Comparison of ENCODE assay signal across 15 cellular contexts in genomic region chr3:157369712-157370447, GRCh38.
DNase-seq lines count a peak whose midpoint lies in the region; ATAC-seq and TF ChIP-seq lines count a peak whose summit lies in the region.
"Had no signal": no experiment of that assay in that cellular context is flagged by ENCODE, and none has a peak within 500 bp of the region (broad histone marks: within the 10 kb centered on the region; RNA-seq: fewer than 3 reads in every experiment).

No MANE protein-coding gene starts in this region.

- H3K9me3 ChIP-seq in right cardiac atrium (ENCODE audit: control insufficient read depth, low read length) (no peaks in the 10 kb centered on the region), testis (no peaks in the 10 kb centered on the region)

- WGBS in right cardiac atrium, result 43% methylated on average over 4 of the region's 4 CpGs
- 43% methylated on average over 4 of the region's 4 CpGs for WGBS in testis, 2 donors

- H3K4me3 ChIP-seq in astrocyte of the cerebellum (ENCODE audit: low read depth, low read length), result no peak overlapping the region
- no peak overlapping the region for H3K4me3 ChIP-seq in right cardiac atrium (ENCODE audit: low read length)
- H3K4me3 ChIP-seq in testis, result no peak overlapping the region

- in situ Hi-C loops in astrocyte of the cerebellum (cut with HindIII; ENCODE audit: low sequenced_read_pairs), result no loop called here

- peak; percentile 15 for DNase-seq in NCI-H1105 treated with DMSO at 0.1 percent for 48 hours (lab: John Stamatoyannopoulos, UW)
- no peak for DNase-seq in NCI-H1105 (lab: John Stamatoyannopoulos, UW)
- peak; percentile 43 for DNase-seq in astrocyte of the cerebellum (ENCODE audit: low read depth)
- peak in 2 of 3 donors; percentile 42 to 43 for DNase-seq in right cardiac atrium
- peak; percentile 33 for DNase-seq in testis
- DNase-seq in T-helper 2 cell treated with Interferon-gamma antibody and Interleukin-4, amounts not matched to agents 5 μg/mL and 100 μg/mL, for 36 hours (ENCODE audit: low spot score), result no peak
- DNase-seq: 8988T; activated B cell treated with CpG ODN at 0.5 μM for 24 hours; activated naive CD8-positive, alpha-beta T cell treated with anti-CD3 and anti-CD28 coated beads, Interleukin-2, amount 10 ng/mL, durations not matched to agents 7 days and 5 days; naive B cell; NCI-H1694 treated with DMSO at 0.1 percent for 48 hours; small intestine had no signal

- no peak overlapping the region for H3K27ac ChIP-seq in right cardiac atrium (ENCODE audit: low read length)
- no peak overlapping the region for H3K27ac ChIP-seq in testis

- no peaks in the 10 kb centered on the region for H3K27me3 Mint-ChIP-seq in T-helper 2 cell treated with Interferon-gamma antibody and Interleukin-4, amounts not matched to agents 5 μg/mL and 100 μg/mL, for 36 hours (ENCODE audit: low read depth)
- H3K27me3 Mint-ChIP-seq: activated naive CD8-positive, alpha-beta T cell treated with anti-CD3 and anti-CD28 coated beads, Interleukin-2, amount 10 ng/mL, durations not matched to agents 7 days and 5 days; dendritic cell treated with granulocyte-macrophage colony-stimulating factor and Interleukin-4, amounts not matched to agents 40 ng/mL and 50 ng/mL, for 4 days; naive B cell had no signal

- intact Hi-C loops in right cardiac atrium (cut with DNase I) (no loop called here), testis (cut with DNase I; ENCODE audit: low total_unique reads) (no loop called here)

- no peaks in the 10 kb centered on the region for H3K36me3 ChIP-seq in testis (ENCODE audit: low read depth, missing control alignments)

- no peak overlapping the region for H3K4me3 Mint-ChIP-seq in T-helper 2 cell treated with Interferon-gamma antibody and Interleukin-4, amounts not matched to agents 5 μg/mL and 100 μg/mL, for 36 hours
- H3K4me3 Mint-ChIP-seq: activated B cell treated with CpG ODN at 0.5 μM for 24 hours; activated naive CD8-positive, alpha-beta T cell treated with anti-CD3 and anti-CD28 coated beads, Interleukin-2, amount 10 ng/mL, durations not matched to agents 7 days and 5 days; dendritic cell treated with granulocyte-macrophage colony-stimulating factor and Interleukin-4, amounts not matched to agents 40 ng/mL and 50 ng/mL, for 4 days; naive B cell had no signal

- TF ChIP-seq POLR2A in testis (IDR thresholded peaks at IDR 0.05), result no peak

- H3K4me1 ChIP-seq in right cardiac atrium (ENCODE audit: control insufficient read depth, insufficient read depth, low read length) (no peaks in the 10 kb centered on the region), testis (peaks cover 4% of the 10 kb centered on the region)

- H3K27me3 ChIP-seq in right cardiac atrium (ENCODE audit: control insufficient read depth, insufficient read depth) (no peaks in the 10 kb centered on the region), testis (no peaks in the 10 kb centered on the region)

- TF ChIP-seq CTCF in astrocyte of the cerebellum (IDR thresholded peaks at IDR 0.05; ENCODE audit: low read depth, low read length, missing control alignments), result no peak
- no peak for TF ChIP-seq CTCF in testis (IDR thresholded peaks at IDR 0.05)

- H3K9me3 Mint-ChIP-seq in T-helper 2 cell treated with Interferon-gamma antibody and Interleukin-4, amounts not matched to agents 5 μg/mL and 100 μg/mL, for 36 hours, result no peaks in the 10 kb centered on the region
- H3K9me3 Mint-ChIP-seq: activated B cell treated with CpG ODN at 0.5 μM for 24 hours; activated naive CD8-positive, alpha-beta T cell treated with anti-CD3 and anti-CD28 coated beads, Interleukin-2, amount 10 ng/mL, durations not matched to agents 7 days and 5 days; dendritic cell treated with granulocyte-macrophage colony-stimulating factor and Interleukin-4, amounts not matched to agents 40 ng/mL and 50 ng/mL, for 4 days had no signal

- H3K27ac Mint-ChIP-seq in T-helper 2 cell treated with Interferon-gamma antibody and Interleukin-4, amounts not matched to agents 5 μg/mL and 100 μg/mL, for 36 hours, result no peak overlapping the region
- H3K27ac Mint-ChIP-seq: activated B cell treated with CpG ODN at 0.5 μM for 24 hours; activated naive CD8-positive, alpha-beta T cell treated with anti-CD3 and anti-CD28 coated beads, Interleukin-2, amount 10 ng/mL, durations not matched to agents 7 days and 5 days; dendritic cell treated with granulocyte-macrophage colony-stimulating factor and Interleukin-4, amounts not matched to agents 40 ng/mL and 50 ng/mL, for 4 days had no signal

- H3K4me1 Mint-ChIP-seq in T-helper 2 cell treated with Interferon-gamma antibody and Interleukin-4, amounts not matched to agents 5 μg/mL and 100 μg/mL, for 36 hours (ENCODE audit: low read depth), result no peaks in the 10 kb centered on the region
- H3K4me1 Mint-ChIP-seq: activated B cell treated with CpG ODN at 0.5 μM for 24 hours; activated naive CD8-positive, alpha-beta T cell treated with anti-CD3 and anti-CD28 coated beads, Interleukin-2, amount 10 ng/mL, durations not matched to agents 7 days and 5 days; naive B cell had no signal

- no peaks in the 10 kb centered on the region for H3K36me3 Mint-ChIP-seq in T-helper 2 cell treated with Interferon-gamma antibody and Interleukin-4, amounts not matched to agents 5 μg/mL and 100 μg/mL, for 36 hours (ENCODE audit: low read depth)
- H3K36me3 Mint-ChIP-seq: activated naive CD8-positive, alpha-beta T cell treated with anti-CD3 and anti-CD28 coated beads, Interleukin-2, amount 10 ng/mL, durations not matched to agents 7 days and 5 days; naive B cell had no signal

- ATAC-seq in right cardiac atrium (peak; percentile 25 to 50), HG02623 (IDR thresholded peaks at IDR 0.05; ENCODE audit: unreplicated experiment) (no peak), GM19324 (IDR thresholded peaks at IDR 0.05; ENCODE audit: low FRiP score, unreplicated experiment) (no peak)

Comparison
In these comparisons a context has a peak if more than half of its experiments do, and no peak if none do; other contexts are left out.
1. DNase-seq: peak in NCI-H1105 treated with DMSO at 0.1 percent for 48 hours (single experiment), astrocyte of the cerebellum (single experiment), right cardiac atrium (2 of 3) and testis (single experiment); none in NCI-H1105 (single experiment) and T-helper 2 cell treated with Interferon-gamma antibody and Interleukin-4, amounts not matched to agents 5 μg/mL and 100 μg/mL, for 36 hours (single experiment).
2. ATAC-seq: peak in right cardiac atrium (2 of 2); none in HG02623 (single experiment) and GM19324 (single experiment).